Comparison of ENCODE assay signal across 8 cellular contexts in the genomic region with DNA sequence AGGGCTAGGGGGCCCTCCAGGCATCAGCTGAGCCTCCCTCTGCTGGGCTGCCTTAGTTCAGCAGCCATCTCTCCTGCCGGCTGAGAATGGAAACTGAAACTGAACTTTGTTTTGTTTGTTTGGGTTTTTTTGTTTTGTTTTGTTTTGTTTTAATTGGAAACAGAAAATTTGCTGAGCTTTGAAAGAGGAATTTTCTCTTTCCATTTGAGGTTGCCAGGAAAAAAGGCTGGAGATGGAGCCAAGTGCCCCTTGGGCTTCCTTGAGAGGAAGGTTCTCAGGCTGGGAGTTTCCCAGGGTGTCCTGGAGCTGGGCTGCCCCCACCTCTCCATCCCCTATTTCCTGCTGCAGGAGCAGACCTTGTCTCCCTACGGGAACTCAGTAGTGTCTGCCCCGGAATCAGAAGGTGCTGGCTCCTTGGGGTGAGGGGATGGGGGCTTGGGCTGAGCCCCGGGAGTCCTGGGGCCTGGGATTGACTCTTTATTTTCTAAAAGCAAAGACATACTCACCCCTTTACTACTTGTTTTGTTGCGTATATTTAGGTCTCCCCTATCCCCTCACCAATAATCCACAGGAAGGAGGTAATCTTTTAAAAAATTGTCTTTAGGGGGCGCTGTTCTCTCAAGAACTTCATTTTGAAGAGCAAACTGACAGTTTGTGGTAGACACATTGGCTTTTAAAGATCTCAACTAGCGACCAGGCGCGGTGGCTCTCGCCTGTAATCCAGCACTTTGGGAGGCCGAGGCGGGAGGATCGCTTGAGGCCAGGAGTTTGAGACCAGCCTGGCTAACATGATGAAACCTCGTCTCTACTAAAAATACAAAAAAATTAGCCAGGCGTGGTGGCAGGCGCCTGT. TPM values are rescaled to one million over a fixed set of nuclear protein-coding genes. Genes with fewer than 3 reads are reported as not detected.
DNase-seq lines count a peak whose midpoint lies in the region; ATAC-seq, FAIRE-seq and TF ChIP-seq lines count a peak whose summit lies in the region.

No MANE protein-coding gene starts in this region.

- H3K4me3 ChIP-seq in osteoblast (ENCODE audit: insufficient read depth, low read length), result peak overlapping the region; percentile 76

- TF ChIP-seq CTCF in osteoblast (IDR thresholded peaks at IDR 0.05; ENCODE audit: extremely low read depth, low read depth, low read length), result peak; percentile 57

- H3K79me2 ChIP-seq in osteoblast (ENCODE audit: insufficient read depth, low read length), result no peaks in the 10 kb centered on the region

- H2AFZ ChIP-seq in osteoblast (ENCODE audit: low read length), result peak overlapping the region; percentile 99

- peak overlapping the region; percentile 96 for H3K4me2 ChIP-seq in osteoblast (ENCODE audit: insufficient read depth, low read length)

- H3K9me3 ChIP-seq in osteoblast (ENCODE audit: low read depth, low read length), result no peaks in the 10 kb centered on the region

- peak overlapping the region; percentile 61 for H3K27ac ChIP-seq in osteoblast (ENCODE audit: low read depth, low read length)

- peak; percentile 98 for FAIRE-seq in GM19239 (lab: Jason Lieb, UNC)

- H4K20me1 ChIP-seq in osteoblast (ENCODE audit: insufficient read depth, low read length), result no peaks in the 10 kb centered on the region

- peaks cover 4% of the 10 kb centered on the region for H3K4me1 ChIP-seq in osteoblast (ENCODE audit: insufficient read depth, low read length)

- H3K27me3 ChIP-seq in osteoblast (ENCODE audit: insufficient read depth, low read length), result peaks cover 2% of the 10 kb centered on the region

- ATAC-seq in HG03378 (IDR thresholded peaks at IDR 0.05; ENCODE audit: unreplicated experiment) (peak; percentile 68), GM19467 (IDR thresholded peaks at IDR 0.05; ENCODE audit: unreplicated experiment) (no peak)

- H3K36me3 ChIP-seq in osteoblast (ENCODE audit: insufficient read depth, low read length), result no peaks in the 10 kb centered on the region

- peak; percentile 35 for DNase-seq in COLO829 (ENCODE audit: low spot score)
- DNase-seq in GM19239 (ENCODE audit: insufficient read length, low spot score), result peak; percentile 68
- peak; percentile 93 for DNase-seq in OCI-M1 (lab: John Stamatoyannopoulos, UW)
- peak; percentile 22 to 25 for DNase-seq in activated T-helper 1 cell treated with anti-CD3 and anti-CD28 coated beads, Interleukin-2, amount 50 U/mL, for 16 hours (ENCODE audit: low read depth in 1 of 2, low spot score in 1 of 2)
- peak; percentile 53 for DNase-seq in fibroblast of the conjunctiva (ENCODE audit: low read depth)
- peak; percentile 65 for DNase-seq in osteoblast (ENCODE audit: insufficient read length, low spot score, missing footprints)

RNA-seq across cellular contexts. Expression of a gene that starts 21.3 kb away (rescaled TPM):
- 0.72 and 1.2 TPM in 2 replicates for total RNA-seq in osteoblast

RNA-seq across cellular contexts. Expression of a gene that starts 44.1 kb away (rescaled TPM):
- total RNA-seq in osteoblast, result 11.8 and 15.2 TPM in 2 replicates

Comparison
In these comparisons a context has a peak if more than half of its experiments do, and no peak if none do; other contexts are left out.
1. DNase-seq: peak in every context shown above with its lines; median percentile 93 in OCI-M1; 68 in GM19239; 65 in osteoblast; 53 in fibroblast of the conjunctiva; 35 in COLO829; 24 in activated T-helper 1 cell treated with anti-CD3 and anti-CD28 coated beads, Interleukin-2, amount 50 U/mL, for 16 hours.